In genomic region chr17:75159196-75160031, GRCh38 we compare ENCODE assay signal across 11 cellular contexts. TPM values are rescaled to one million over a fixed set of nuclear protein-coding genes. Genes with fewer than 3 reads are reported as not detected.
DNase-seq lines count a peak whose midpoint lies in the region; ATAC-seq, FAIRE-seq and TF ChIP-seq lines count a peak whose summit lies in the region.
"Had no signal": no experiment of that assay in that cellular context is flagged by ENCODE, and none has a peak within 500 bp of the region (broad histone marks: within the 10 kb centered on the region; RNA-seq: fewer than 3 reads in every experiment).

No MANE protein-coding gene starts in this region.

- H3K27me3 Mint-ChIP-seq in Caco-2 (ENCODE audit: insufficient read depth, unreplicated experiment), result no peaks in the 10 kb centered on the region
- H3K27me3 Mint-ChIP-seq: activated CD8-positive, alpha-beta T cell treated with anti-CD3 and anti-CD28 coated beads for 36 hours; brain had no signal

- intact Hi-C loops in Caco-2 (cut with micrococcal nuclease; ENCODE audit: unreplicated experiment) (no loop called here), OCI-LY7 (cut with micrococcal nuclease; ENCODE audit: unreplicated experiment) (no loop called here)

- H3K36me3 ChIP-seq in Caco-2 (ENCODE audit: control insufficient read depth, insufficient read depth, low read length) (no peaks in the 10 kb centered on the region), hepatocyte (replicated peaks; ENCODE audit: insufficient read depth, low read depth) (no peaks in the 10 kb centered on the region), OCI-LY7 (ENCODE audit: insufficient read depth, low read length) (peaks cover 26% of the 10 kb centered on the region)

- no peak overlapping the region for H3K4me2 ChIP-seq in hepatocyte
- no peak overlapping the region for H3K4me2 ChIP-seq in OCI-LY7 (ENCODE audit: low read length)

- peak overlapping the region; percentile 73 for H3K27ac ChIP-seq in hepatocyte
- H3K27ac ChIP-seq in OCI-LY7 (ENCODE audit: low read depth, low read length, poor library complexity, severe bottlenecking), result no peak overlapping the region

- H3K9me3 ChIP-seq in Caco-2 (no peaks in the 10 kb centered on the region), hepatocyte (ENCODE audit: low read depth) (no peaks in the 10 kb centered on the region), OCI-LY7 (ENCODE audit: low read length) (no peaks in the 10 kb centered on the region)

- H4K20me1 ChIP-seq in hepatocyte (ENCODE audit: insufficient read depth, poor library complexity, severe bottlenecking), result no peaks in the 10 kb centered on the region
- H4K20me1 ChIP-seq in OCI-LY7 (ENCODE audit: insufficient read depth, low read length), result no peaks in the 10 kb centered on the region

- H3K27me3 ChIP-seq in Caco-2 (replicated peaks; ENCODE audit: control insufficient read depth, insufficient read depth, low read length) (no peaks in the 10 kb centered on the region), hepatocyte (no peaks in the 10 kb centered on the region)

- no peak for ATAC-seq in HG02840 (IDR thresholded peaks at IDR 0.05; ENCODE audit: low FRiP score, unreplicated experiment)
- ATAC-seq: activated CD8-positive, alpha-beta T cell treated with anti-CD3 and anti-CD28 coated beads for 36 hours had no signal

- no peaks in the 10 kb centered on the region for H3K9me3 Mint-ChIP-seq in Caco-2 (ENCODE audit: unreplicated experiment)
- H3K9me3 Mint-ChIP-seq: activated CD8-positive, alpha-beta T cell treated with anti-CD3 and anti-CD28 coated beads for 36 hours; brain had no signal

- H3K27ac Mint-ChIP-seq in Caco-2 (ENCODE audit: unreplicated experiment), result peak overlapping the region; percentile 83
- H3K27ac Mint-ChIP-seq: activated CD8-positive, alpha-beta T cell treated with anti-CD3 and anti-CD28 coated beads for 36 hours had no signal

- H3K79me2 ChIP-seq in hepatocyte, result no peaks in the 10 kb centered on the region
- H3K79me2 ChIP-seq in OCI-LY7 (ENCODE audit: insufficient read depth, low read depth, low read length), result no peaks in the 10 kb centered on the region

- FAIRE-seq in RCC 7860 (lab: Jason Lieb, UNC), result no peak

- POLR2A ChIA-PET in Caco-2 (lab: Charles Lee), result interaction anchor here (0.5 kb wide), 1 partner anchor 24 kb away, joined by 4 read pairs; the partner anchor contains the start of gene SUMO2
- POLR2A ChIA-PET in OCI-LY7 (lab: Charles Lee), result no interaction called here

- DNase-seq in Caco-2, result peak in 1 of 2 experiments; percentile 29
- peak; percentile 45 for DNase-seq in RCC 7860 (ENCODE audit: low spot score)
- peak; percentile 25 for DNase-seq in hepatocyte (ENCODE audit: low spot score)
- DNase-seq in OCI-LY7 (ENCODE audit: low spot score), result no peak
- no peak for DNase-seq in superior temporal gyrus (ENCODE audit: extremely low spot score)
- DNase-seq: activated CD8-positive, alpha-beta T cell treated with anti-CD3 and anti-CD28 coated beads for 36 hours; GOT3; NCI-H187 treated with DMSO at 0.1 percent for 48 hours; stimulated activated CD4-positive, alpha-beta T cell treated with anti-CD3 and anti-CD28 coated beads, Interleukin-2, amount 100 ng/mL, for 24 hours had no signal

- no TSS peak for BruUV-seq in Caco-2 (replicated peaks; lab: Mats Ljungman, UMichigan)
- BruUV-seq in OCI-LY7 (replicated peaks; lab: Mats Ljungman, UMichigan), result no TSS peak

- peaks cover 27% of the 10 kb centered on the region for H3K4me1 ChIP-seq in Caco-2
- no peaks in the 10 kb centered on the region for H3K4me1 ChIP-seq in hepatocyte (ENCODE audit: insufficient read depth)
- peaks cover 10% of the 10 kb centered on the region for H3K4me1 ChIP-seq in OCI-LY7 (ENCODE audit: insufficient read depth, low read length, poor library complexity, severe bottlenecking)

- H3K36me3 Mint-ChIP-seq in Caco-2 (ENCODE audit: insufficient read depth, unreplicated experiment), result peaks cover 49% of the 10 kb centered on the region

- H3K4me3 Mint-ChIP-seq in Caco-2 (ENCODE audit: unreplicated experiment), result no peak overlapping the region
- H3K4me3 Mint-ChIP-seq: activated CD8-positive, alpha-beta T cell treated with anti-CD3 and anti-CD28 coated beads for 36 hours; brain had no signal

- H3K9me2 ChIP-seq in hepatocyte (replicated peaks; ENCODE audit: insufficient read depth) (no peaks in the 10 kb centered on the region), OCI-LY7 (ENCODE audit: insufficient read depth, low read length) (no peaks in the 10 kb centered on the region)

- TF ChIP-seq CTCF in Caco-2 (IDR thresholded peaks at IDR 0.05; ENCODE audit: insufficient read depth in 1 of 2, low read depth in 1 of 2, low read length in 1 of 2, severe bottlenecking in 1 of 2, unreplicated experiment in 1 of 2), result no peak
- no peak for TF ChIP-seq CTCF in hepatocyte (IDR thresholded peaks at IDR 0.05; ENCODE audit: poor library complexity)
- no peak for TF ChIP-seq CTCF in OCI-LY7 (conservative IDR thresholded peaks at IDR 0.05; ENCODE audit: low read length)

- WGBS in hepatocyte (ENCODE audit: low lambda C conversion rate, missing lambda C conversion rate), result 75% methylated on average over 4 of the region's 4 CpGs

- H3K4me3 ChIP-seq in Caco-2 (ENCODE audit: low read depth, low read length), result no peak overlapping the region
- H3K4me3 ChIP-seq in hepatocyte, result no peak overlapping the region
- no peak overlapping the region for H3K4me3 ChIP-seq in OCI-LY7 (ENCODE audit: low read depth, low read length, poor library complexity, severe bottlenecking)

- H2AFZ ChIP-seq in hepatocyte, result no peak overlapping the region
- H2AFZ ChIP-seq in OCI-LY7 (ENCODE audit: low read length), result no peak overlapping the region

- CTCF ChIA-PET in Caco-2 (lab: Charles Lee), result interaction anchor here (0.6 to 1.2 kb wide), 2 partner anchors 13 to 150 kb away, joined by 4 to 5 read pairs; no protein-coding TSS in a partner anchor
- CTCF ChIA-PET in OCI-LY7 (lab: Charles Lee; ENCODE audit: unreplicated experiment), result no interaction called here

- H3K4me1 Mint-ChIP-seq in Caco-2 (ENCODE audit: low read depth, unreplicated experiment), result peaks cover 30% of the 10 kb centered on the region

RNA-seq across cellular contexts. Expression of gene JPT1, which starts 5.1 kb away (rescaled TPM):
- total RNA-seq in Caco-2 (2022) (210 and 244 TPM in 2 replicates), hepatocyte (103 and 107 TPM in 2 replicates), OCI-LY7 (2022) (251 and 253 TPM in 2 replicates)
- 172 and 181 TPM in 2 replicates for polyA plus RNA-seq in hepatocyte
- 121 and 140 TPM in 2 replicates for total RNA-seq in OCI-LY7 (2014; rRNA removed; shearing (Covaris generic))

RNA-seq across cellular contexts. Expression of gene SUMO2, which starts 23.3 kb away (rescaled TPM):
- total RNA-seq in Caco-2 (2022), result 675 and 693 TPM in 2 replicates
- total RNA-seq in hepatocyte, result 112 and 115 TPM in 2 replicates
- 424 and 434 TPM in 2 replicates for polyA plus RNA-seq in hepatocyte
- total RNA-seq in OCI-LY7 (2014; rRNA removed; shearing (Covaris generic)), result 286 and 296 TPM in 2 replicates
- total RNA-seq in OCI-LY7 (2022), result 628 and 714 TPM in 2 replicates

RNA-seq across cellular contexts. Expression of gene NT5C, which starts 27.9 kb away (rescaled TPM):
- 59.3 and 68.4 TPM in 2 replicates for total RNA-seq in Caco-2 (2022)
- 46.3 and 66.8 TPM in 2 replicates for total RNA-seq in hepatocyte
- polyA plus RNA-seq in hepatocyte, result 73.3 and 82.2 TPM in 2 replicates
- total RNA-seq in OCI-LY7 (2014; rRNA removed; shearing (Covaris generic)), result 229 and 259 TPM in 2 replicates
- 106 and 107 TPM in 2 replicates for total RNA-seq in OCI-LY7 (2022)

RNA-seq across cellular contexts. Expression of gene NUP85, which starts 46.1 kb away (rescaled TPM):
- total RNA-seq in Caco-2 (2022) (119 and 142 TPM in 2 replicates), hepatocyte (28.6 and 33.6 TPM in 2 replicates), OCI-LY7 (2022) (187 and 219 TPM in 2 replicates)
- polyA plus RNA-seq in hepatocyte, result 38.8 and 45.5 TPM in 2 replicates
- 129 and 130 TPM in 2 replicates for total RNA-seq in OCI-LY7 (2014; rRNA removed; shearing (Covaris generic))

RNA-seq across cellular contexts. Expression of gene ARMC7, which starts 49.6 kb away (rescaled TPM):
- total RNA-seq in Caco-2 (2022) (23.6 and 26.0 TPM in 2 replicates), hepatocyte (2.6 and 3.5 TPM in 2 replicates), OCI-LY7 (2022) (16.9 and 19.9 TPM in 2 replicates)
- 4.0 and 4.5 TPM in 2 replicates for polyA plus RNA-seq in hepatocyte
- 6.8 and 7.1 TPM in 2 replicates for total RNA-seq in OCI-LY7 (2014; rRNA removed; shearing (Covaris generic))

Comparison
In these comparisons a context has a peak if more than half of its experiments do, and no peak if none do; other contexts are left out.
1. DNase-seq: peak in RCC 7860 (single experiment) and hepatocyte (single experiment); none in OCI-LY7 (single experiment) and superior temporal gyrus (single experiment).